Comparison of ENCODE assay signal across 8 cellular contexts in genomic region chr20:20712474-20713243, GRCh38. TPM values are rescaled to one million over a fixed set of nuclear protein-coding genes. Genes with fewer than 3 reads are reported as not detected.
DNase-seq lines count a peak whose midpoint lies in the region; ATAC-seq, FAIRE-seq and TF ChIP-seq lines count a peak whose summit lies in the region.

Gene RALGAPA2, minus strand, starts transcription at chr20:20712644. Its CDS starts 164 bp downstream, at chr20:20712480.

- H2AFZ ChIP-seq in ACC112 (ENCODE audit: low read length, unreplicated experiment), result peak within 1 kb of the TSS; percentile 95

- H3K36me3 ChIP-seq in ACC112 (ENCODE audit: insufficient read depth, low read length), result no peaks in the 10 kb centered on the region
- no peaks in the 10 kb centered on the region for H3K36me3 ChIP-seq in bronchial epithelial cell (ENCODE audit: control insufficient read depth, insufficient read depth, low read length)
- no peaks in the 10 kb centered on the region for H3K36me3 ChIP-seq in small intestine (ENCODE audit: control insufficient read depth in 2 of 2, insufficient read depth in 2 of 2, low read length in 2 of 2)

- TF ChIP-seq CTCF in WI38 (IDR thresholded peaks at IDR 0.05; ENCODE audit: low read depth, low read length) (no peak), bronchial epithelial cell (IDR thresholded peaks at IDR 0.05; ENCODE audit: insufficient read depth, low read length, severe bottlenecking) (no peak)

- peak within 1 kb of the TSS; percentile 63 for H3K27ac ChIP-seq in ACC112 (ENCODE audit: low read depth, low read length)
- H3K27ac ChIP-seq in small intestine (ENCODE audit: low read depth in 1 of 2, low read length in 1 of 2), result peak within 1 kb of the TSS; percentile 96 to 99

- peak within 1 kb of the TSS; percentile 93 for H3K4me3 ChIP-seq in ACC112 (ENCODE audit: low read depth, low read length)
- H3K4me3 ChIP-seq in WI38 (ENCODE audit: low read depth, low read length), result peak within 1 kb of the TSS; percentile 79
- H3K4me3 ChIP-seq in bronchial epithelial cell (ENCODE audit: low read depth, low read length), result peak within 1 kb of the TSS; percentile 91
- peak within 1 kb of the TSS; percentile 98 to 100 for H3K4me3 ChIP-seq in small intestine (ENCODE audit: low read depth in 1 of 2, low read length in 2 of 2)

- H3K27me3 ChIP-seq in ACC112 (ENCODE audit: insufficient read depth, low read length) (no peaks in the 10 kb centered on the region), bronchial epithelial cell (ENCODE audit: control insufficient read depth, insufficient read depth, low read length) (no peaks in the 10 kb centered on the region), small intestine (ENCODE audit: control insufficient read depth in 2 of 2, insufficient read depth in 2 of 2, low read length in 2 of 2) (no peaks in the 10 kb centered on the region)

- ATAC-seq in GM18907 (IDR thresholded peaks at IDR 0.05; ENCODE audit: unreplicated experiment) (peak; percentile 96), HG03159 (IDR thresholded peaks at IDR 0.05; ENCODE audit: unreplicated experiment) (peak; percentile 94)

- DNase-seq in NCI-H2227 treated with DMSO at 0.1 percent for 48 hours (lab: John Stamatoyannopoulos, UW) (peak; percentile 96), bronchial epithelial cell (ENCODE audit: low read depth) (peak; percentile 94), iPS-NIHi11 (ENCODE audit: low spot score) (peak; percentile 94), small intestine (peak; percentile 98)

- FAIRE-seq in bronchial epithelial cell (lab: Jason Lieb, UNC), result no peak
- no peak for FAIRE-seq in small intestine (lab: Jason Lieb, UNC)

- no peaks in the 10 kb centered on the region for H3K9me3 ChIP-seq in small intestine (ENCODE audit: control insufficient read depth, low read depth)

- H3K79me2 ChIP-seq in ACC112 (ENCODE audit: control insufficient read depth, insufficient read depth, low read length, unreplicated experiment), result no peaks in the 10 kb centered on the region

- H3K4me1 ChIP-seq in ACC112 (ENCODE audit: control insufficient read depth, insufficient read depth, low read length, unreplicated experiment) (no peaks in the 10 kb centered on the region), small intestine (ENCODE audit: control insufficient read depth in 2 of 2, insufficient read depth in 1 of 2, low read depth in 1 of 2, low read length in 1 of 2) (peaks cover 0 to 1% of the 10 kb centered on the region in 2 donors)

- WGBS in small intestine, 3 donors, result 0 to 1% (median 0%) methylated on average over 61 to 87 of the region's 87 CpGs

RNA-seq across cellular contexts. Expression of gene RALGAPA2, which starts in this region (rescaled TPM):
- 8.7 and 12.2 TPM in 2 replicates for total RNA-seq in bronchial epithelial cell
- 10 to 100 TPM in 2 of 3 donors, 1 to 10 TPM in 1; 7.6 to 24.7 (median 10.7) TPM for polyA plus RNA-seq in small intestine

Comparison
In these comparisons a context has a peak if more than half of its experiments do, and no peak if none do; other contexts are left out.
1. Peak in every context shown above with its lines: DNase-seq, ATAC-seq, H3K4me3 ChIP-seq and H3K27ac ChIP-seq.